ENCODE assay signal across 9 cellular contexts in the genomic region with DNA sequence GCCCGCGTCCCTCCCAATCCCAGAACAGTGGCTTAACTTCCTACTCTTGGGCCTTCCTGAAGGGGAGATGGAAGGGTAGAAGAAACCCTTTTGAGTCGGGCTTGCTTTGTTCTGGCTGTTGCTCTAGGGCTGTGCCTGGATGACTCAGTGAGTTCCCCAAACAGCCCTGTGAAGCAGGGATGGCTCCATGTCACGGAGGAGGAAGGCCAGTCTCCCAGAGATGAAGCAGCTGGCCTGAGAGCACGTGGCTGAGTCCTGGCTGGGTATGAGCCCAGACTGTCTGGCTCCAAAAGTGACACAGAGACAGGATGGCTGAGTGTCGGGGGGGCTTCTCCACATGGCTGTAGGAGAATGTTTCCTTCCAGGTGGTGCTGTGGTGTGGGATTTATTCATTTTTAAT. TPM values are rescaled to one million over a fixed set of nuclear protein-coding genes. Genes with fewer than 3 reads are reported as not detected.
DNase-seq lines count a peak whose midpoint lies in the region; TF ChIP-seq lines count a peak whose summit lies in the region.
"Had no signal": no experiment of that assay in that cellular context is flagged by ENCODE, and none has a peak within 500 bp of the region (broad histone marks: within the 10 kb centered on the region; RNA-seq: fewer than 3 reads in every experiment).

No MANE protein-coding gene starts in this region.

- peak overlapping the region; percentile 76 for H2AFZ ChIP-seq in osteoblast (ENCODE audit: low read length)

- H3K4me1 ChIP-seq in osteoblast (ENCODE audit: insufficient read depth, low read length) = peaks cover 43% of the 10 kb centered on the region

- H3K4me3 ChIP-seq in WI38 (ENCODE audit: low read depth, low read length) (peak overlapping the region; percentile 6; the same call in 1 of the 2 replicates), fibroblast of villous mesenchyme (ENCODE audit: low read depth, low read length) (no peak overlapping the region), osteoblast (ENCODE audit: insufficient read depth, low read length) (peak overlapping the region; percentile 5)

- H3K9me3 ChIP-seq in osteoblast (ENCODE audit: low read depth, low read length) = no peaks in the 10 kb centered on the region

- H3K36me3 ChIP-seq in osteoblast (ENCODE audit: insufficient read depth, low read length) = no peaks in the 10 kb centered on the region

- H3K27me3 ChIP-seq in osteoblast (ENCODE audit: insufficient read depth, low read length) = no peaks in the 10 kb centered on the region

- H3K27ac ChIP-seq in osteoblast (ENCODE audit: low read depth, low read length) = peak overlapping the region; percentile 95
- H3K27ac ChIP-seq: SK-N-MC had no signal

- H4K20me1 ChIP-seq in osteoblast (ENCODE audit: insufficient read depth, low read length) = no peaks in the 10 kb centered on the region

- DNase-seq in NCI-H82 (lab: John Stamatoyannopoulos, UW) (peak; percentile 60), NCI-H82 treated with DMSO at 0.1 percent for 48 hours (lab: John Stamatoyannopoulos, UW; ENCODE audit: unreplicated experiment) (no peak), fibroblast of villous mesenchyme (ENCODE audit: low read depth) (peak; percentile 92), osteoblast (ENCODE audit: insufficient read length, low spot score, missing footprints) (peak; percentile 91), NCI-H1436 treated with DMSO at 0.1 percent for 48 hours (lab: John Stamatoyannopoulos, UW) (no peak), NCI-H2081 (lab: John Stamatoyannopoulos, UW) (no peak), erythroblast (lab: John Stamatoyannopoulos, UW) (no peak)

- TF ChIP-seq CTCF in WI38 (IDR thresholded peaks at IDR 0.05; ENCODE audit: low read depth, low read length) (no peak), fibroblast of villous mesenchyme (IDR thresholded peaks at IDR 0.05; ENCODE audit: insufficient read depth, low read depth, low read length) (no peak), osteoblast (IDR thresholded peaks at IDR 0.05; ENCODE audit: extremely low read depth, low read depth, low read length) (no peak)

- peak overlapping the region; percentile 61 for H3K4me2 ChIP-seq in osteoblast (ENCODE audit: insufficient read depth, low read length)

- no peaks in the 10 kb centered on the region for H3K79me2 ChIP-seq in osteoblast (ENCODE audit: insufficient read depth, low read length)

- no peak for TF ChIP-seq POLR2A in erythroblast (IDR thresholded peaks at IDR 0.05; ENCODE audit: low read length)

RNA-seq across cellular contexts. Expression of a gene that starts 4.6 kb away (rescaled TPM):
- total RNA-seq in fibroblast of villous mesenchyme (1.3 and 1.7 TPM in 2 replicates), osteoblast (1.5 and 2.2 TPM in 2 replicates)

RNA-seq across cellular contexts. Expression of a gene that starts 10.0 kb away (rescaled TPM):
- 99.9 and 114 TPM in 2 replicates for total RNA-seq in fibroblast of villous mesenchyme
- 54.3 and 70.4 TPM in 2 replicates for total RNA-seq in osteoblast

Comparison
In these comparisons a context has a peak if more than half of its experiments do, and no peak if none do; other contexts are left out.
1. DNase-seq: peak in NCI-H82 (single experiment), fibroblast of villous mesenchyme (single experiment) and osteoblast (single experiment); none in NCI-H82 treated with DMSO at 0.1 percent for 48 hours (single experiment), NCI-H1436 treated with DMSO at 0.1 percent for 48 hours (single experiment), NCI-H2081 (0 of 2) and erythroblast (0 of 2).